Comparison of ENCODE assay signal across 1 cellular context in the genomic region with DNA sequence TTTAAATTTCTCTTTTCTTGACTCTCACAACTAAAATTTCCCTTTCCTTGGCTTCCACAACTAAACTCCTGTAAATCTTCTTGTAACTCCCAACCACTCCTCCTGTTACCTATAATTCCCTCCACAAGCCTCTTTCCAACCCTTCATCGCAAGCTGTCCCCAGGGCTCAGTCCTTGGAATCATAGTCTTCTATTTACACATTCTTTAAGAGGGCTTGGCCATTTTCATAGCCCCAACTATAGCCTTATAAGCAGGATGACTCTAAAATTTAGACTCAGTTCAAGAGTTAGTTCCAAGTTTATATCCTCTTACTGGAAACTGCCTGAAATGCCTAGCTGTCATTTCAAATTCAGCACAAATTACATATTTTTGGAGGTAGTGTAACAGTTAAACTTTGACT.
TF ChIP-seq lines count a peak whose summit lies in the region.

No MANE protein-coding gene starts in this region.

TF ChIP-seq in IMR-90, 13 proteins besides CTCF, POLR2A, EP300 and RAD21:
- no peak for TF ChIP-seq USF2 (IDR thresholded peaks at IDR 0.05; ENCODE audit: low read depth, low read length)
- no peak for TF ChIP-seq BHLHE40 (IDR thresholded peaks at IDR 0.05; ENCODE audit: low read depth, low read length)
- TF ChIP-seq RCOR1 (IDR thresholded peaks at IDR 0.05; ENCODE audit: insufficient replicate concordance, low read length) = no peak
- no peak for TF ChIP-seq ELK1 (IDR thresholded peaks at IDR 0.05; ENCODE audit: borderline replicate concordance, low read depth, low read length)
- no peak for TF ChIP-seq CHD1 (IDR thresholded peaks at IDR 0.05; ENCODE audit: low read depth, low read length)
- no peak for TF ChIP-seq SMC3 (IDR thresholded peaks at IDR 0.05; ENCODE audit: low read depth, low read length)
- TF ChIP-seq MAZ (IDR thresholded peaks at IDR 0.05; ENCODE audit: borderline replicate concordance, low read depth, low read length) = no peak
- no peak for TF ChIP-seq RFX5 (IDR thresholded peaks at IDR 0.05; ENCODE audit: low read depth, low read length)
